ENCODE assay signal across 1 cellular context in genomic region chr15:88624971-88625290, GRCh38.
TF ChIP-seq lines count a peak whose summit lies in the region.

No MANE protein-coding gene starts in this region.

TF ChIP-seq in IMR-90, 13 proteins besides CTCF, POLR2A, EP300 and RAD21 (continued from another document):
- TF ChIP-seq MXI1 (IDR thresholded peaks at IDR 0.05; ENCODE audit: borderline replicate concordance, low read depth, low read length) (no peak), CEBPB (IDR thresholded peaks at IDR 0.05; ENCODE audit: low read depth, low read length) (no peak)
